In the genomic region with DNA sequence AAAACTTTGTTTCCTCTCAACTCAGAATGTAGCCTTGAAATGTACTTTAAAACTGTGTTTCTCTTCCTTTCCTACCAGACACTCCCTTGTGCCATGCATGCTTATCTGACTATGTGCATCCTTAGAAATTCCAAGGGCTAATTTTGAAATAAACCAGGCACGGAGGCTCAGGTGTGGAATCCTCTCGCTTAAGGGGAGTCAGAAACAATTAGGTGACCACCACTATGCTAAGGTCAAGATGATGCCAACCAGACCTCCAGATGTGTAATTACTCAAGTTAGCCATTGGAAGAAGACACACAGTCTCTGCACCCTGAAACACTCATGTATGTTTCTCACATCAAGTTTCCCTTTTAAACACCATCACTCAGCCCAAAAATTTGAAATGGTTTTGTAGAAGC, we compare ENCODE assay signal across 9 cellular contexts.
"Had no signal": no experiment of that assay in that cellular context is flagged by ENCODE, and none has a peak within 500 bp of the region (broad histone marks: within the 10 kb centered on the region; RNA-seq: fewer than 3 reads in every experiment).

No MANE protein-coding gene starts in this region.

- H3K27ac Mint-ChIP-seq: H9 had no signal

- DNase-seq: GM23248, H9, HCEC 1CT, IMR-90, KG1 had no signal

- ATAC-seq: K562 had no signal

- H3K27ac ChIP-seq: GM23248 had no signal

- H3K4me3 ChIP-seq: GM23248, K562 had no signal

- FAIRE-seq: H1, H54, HTR-8/SVneo, K562 had no signal

- H3K4me3 Mint-ChIP-seq: H9 had no signal
